ENCODE assay signal across 8 cellular contexts in genomic region chr18:13501896-13502295, GRCh38.
DNase-seq lines count a peak whose midpoint lies in the region; ATAC-seq and TF ChIP-seq lines count a peak whose summit lies in the region.

No MANE protein-coding gene starts in this region.

- ATAC-seq in GM19025 (IDR thresholded peaks at IDR 0.05; ENCODE audit: low read depth, unreplicated experiment) = peak; percentile 90
- ATAC-seq in HG02759 (IDR thresholded peaks at IDR 0.05; ENCODE audit: unreplicated experiment) = peak; percentile 98

- no peak overlapping the region for H2AFZ ChIP-seq in smooth muscle cell (ENCODE audit: low read depth)

- H3K9me3 ChIP-seq in smooth muscle cell (replicated peaks; ENCODE audit: low read depth) (no peaks in the 10 kb centered on the region), esophagus squamous epithelium (peaks cover 0 to 10% (median 0%) of the 10 kb centered on the region in 3 donors)

- H3K27ac ChIP-seq in smooth muscle cell (ENCODE audit: low read depth) (peak overlapping the region; percentile 98), esophagus squamous epithelium (no peak overlapping the region)

- WGBS in smooth muscle cell (ENCODE audit: low lambda C conversion rate) = 87% methylated on average over 8 of the region's 8 CpGs
- 36 to 65% methylated on average over 8 of the region's 8 CpGs for WGBS in esophagus squamous epithelium, 2 donors

- TF ChIP-seq CTCF in smooth muscle cell (IDR thresholded peaks at IDR 0.05; ENCODE audit: borderline replicate concordance, insufficient read depth, poor library complexity, severe bottlenecking) (no peak), esophagus squamous epithelium (IDR thresholded peaks at IDR 0.05) (no peak)

- TF ChIP-seq POLR2A in esophagus squamous epithelium (IDR thresholded peaks at IDR 0.05) = no peak

- H3K4me3 ChIP-seq in smooth muscle cell (no peak overlapping the region), esophagus squamous epithelium (no peak overlapping the region)

- intact Hi-C loops in esophagus squamous epithelium (cut with DNase I) = no loop called here

- H3K36me3 ChIP-seq in smooth muscle cell (ENCODE audit: low read depth) (no peaks in the 10 kb centered on the region), esophagus squamous epithelium (peaks cover 0 to 14% (median 0%) of the 10 kb centered on the region in 3 donors)

- H3K9ac ChIP-seq in smooth muscle cell (ENCODE audit: low read depth) = peak overlapping the region; percentile 96

- DNase-seq in activated CD4-positive, alpha-beta T cell treated with anti-CD3 and anti-CD28 coated beads, Interleukin-2, amount 50 U/mL, for 48 hours = peak; percentile 46 to 62
- DNase-seq in smooth muscle cell (lab: John Stamatoyannopoulos, UW; ENCODE audit: unreplicated experiment) (no peak), NCI-H146 treated with DMSO at 0.1 percent for 48 hours (lab: John Stamatoyannopoulos, UW; ENCODE audit: unreplicated experiment) (no peak), esophagus squamous epithelium (lab: John Stamatoyannopoulos, UW) (no peak), retina (no peak), glomerular visceral epithelial cell (ENCODE audit: extremely low spot score) (no peak)

- H3K79me2 ChIP-seq in smooth muscle cell (ENCODE audit: low read depth) = no peaks in the 10 kb centered on the region

- H3K27me3 ChIP-seq in smooth muscle cell (ENCODE audit: low read depth) (no peaks in the 10 kb centered on the region), esophagus squamous epithelium (peaks cover 0 to 15% (median 0%) of the 10 kb centered on the region in 4 donors)

- peaks cover 17% of the 10 kb centered on the region for H3K4me1 ChIP-seq in smooth muscle cell (ENCODE audit: low read depth)
- peaks cover 0 to 19% (median 4%) of the 10 kb centered on the region in 3 donors for H3K4me1 ChIP-seq in esophagus squamous epithelium

- peak overlapping the region; percentile 81 for H3K4me2 ChIP-seq in smooth muscle cell

- H3F3A ChIP-seq in smooth muscle cell (ENCODE audit: low read depth) = peaks cover 5% of the 10 kb centered on the region

- no peaks in the 10 kb centered on the region for H4K20me1 ChIP-seq in smooth muscle cell (ENCODE audit: low read depth)

Comparison
In these comparisons a context has a peak if more than half of its experiments do, and no peak if none do; other contexts are left out.
1. DNase-seq: peak in activated CD4-positive, alpha-beta T cell treated with anti-CD3 and anti-CD28 coated beads, Interleukin-2, amount 50 U/mL, for 48 hours (2 of 2); none in smooth muscle cell (single experiment), NCI-H146 treated with DMSO at 0.1 percent for 48 hours (single experiment), esophagus squamous epithelium (single experiment), retina (single experiment) and glomerular visceral epithelial cell (single experiment).